Comparison of ENCODE assay signal across 12 cellular contexts in genomic region chr18:57970356-57971095, GRCh38.
DNase-seq lines count a peak whose midpoint lies in the region; ATAC-seq and TF ChIP-seq lines count a peak whose summit lies in the region.
"Had no signal": no experiment of that assay in that cellular context is flagged by ENCODE, and none has a peak within 500 bp of the region (broad histone marks: within the 10 kb centered on the region; RNA-seq: fewer than 3 reads in every experiment).

No MANE protein-coding gene starts in this region.

- H3K9ac ChIP-seq in OCI-LY1 (ENCODE audit: low read length): no peak overlapping the region
- H3K9ac ChIP-seq in fibroblast of lung (ENCODE audit: insufficient read depth, low read length): no peak overlapping the region

- H3K4me2 ChIP-seq in OCI-LY1 (ENCODE audit: low read length) (no peak overlapping the region), fibroblast of lung (ENCODE audit: extremely low read depth, insufficient read depth, low read length) (no peak overlapping the region)

- no peaks in the 10 kb centered on the region for H3K4me1 ChIP-seq in OCI-LY1 (ENCODE audit: insufficient read depth, low read length, severe bottlenecking)
- H3K4me1 ChIP-seq in fibroblast of lung (ENCODE audit: control insufficient read depth, extremely low read depth, insufficient read depth, low read length): no peaks in the 10 kb centered on the region

- no peaks in the 10 kb centered on the region for H3K36me3 Mint-ChIP-seq in activated CD4-positive, alpha-beta memory T cell treated with anti-CD3 and anti-CD28 coated beads for 36 hours
- H3K36me3 Mint-ChIP-seq in activated CD4-positive, alpha-beta memory T cell treated with anti-CD3 and anti-CD28 coated beads, Interleukin-2, amount 10 ng/mL, durations not matched to agents 7 days and 5 days (ENCODE audit: low read depth): no peaks in the 10 kb centered on the region
- no peaks in the 10 kb centered on the region for H3K36me3 Mint-ChIP-seq in type B pancreatic cell
- H3K36me3 Mint-ChIP-seq: CD4-positive, CD25-positive, alpha-beta regulatory T cell had no signal

- CTCF ChIA-PET in activated CD4-positive, alpha-beta memory T cell treated with anti-CD3 and anti-CD28 coated beads for 36 hours (lab: Charles Lee): no interaction called here
- CTCF ChIA-PET in activated CD4-positive, alpha-beta memory T cell treated with anti-CD3 and anti-CD28 coated beads, Interleukin-2, amount 10 ng/mL, durations not matched to agents 7 days and 5 days (lab: Charles Lee): no interaction called here

- H3K4me3 ChIP-seq in OCI-LY1 (ENCODE audit: low read depth, low read length, poor library complexity, severe bottlenecking) (no peak overlapping the region), fibroblast of lung (replicated peaks in 1 of 4; ENCODE audit: control extremely low read depth in 1 of 4, insufficient read depth in 1 of 4, low read depth in 3 of 4, low read length in 4 of 4) (no peak overlapping the region)

- H3K9me2 ChIP-seq in OCI-LY1 (ENCODE audit: low read depth, low read length): no peaks in the 10 kb centered on the region

- DNase-seq in activated CD4-positive, alpha-beta memory T cell treated with anti-CD3 and anti-CD28 coated beads for 36 hours: peak; percentile 12
- DNase-seq in activated CD4-positive, alpha-beta memory T cell treated with anti-CD3 and anti-CD28 coated beads, Interleukin-2, amount 10 ng/mL, durations not matched to agents 7 days and 5 days: no peak
- DNase-seq in fibroblast of lung (ENCODE audit: low read depth in 2 of 2) (no peak), type B pancreatic cell (ENCODE audit: extremely low spot score, unreplicated experiment) (no peak)
- DNase-seq in activated CD8-positive, alpha-beta memory T cell treated with anti-CD3 and anti-CD28 coated beads, Interleukin-2, amount 50 U/mL, for 48 hours: no peak
- DNase-seq: activated CD8-positive, alpha-beta memory T cell treated with anti-CD3 and anti-CD28 coated beads, Interleukin-2, amount 50 U/mL, for 4 hours; CD4-positive, CD25-positive, alpha-beta regulatory T cell; mesenchymal stem cell had no signal

- H3K9me3 ChIP-seq in OCI-LY1 (ENCODE audit: low read length) (no peaks in the 10 kb centered on the region), fibroblast of lung (ENCODE audit: control insufficient read depth, insufficient read depth, low read depth, low read length) (no peaks in the 10 kb centered on the region)

- H3F3A ChIP-seq in OCI-LY1 (ENCODE audit: insufficient read depth, low read length): no peaks in the 10 kb centered on the region

- H3K27ac ChIP-seq in OCI-LY1 (ENCODE audit: low read depth, low read length, poor library complexity, severe bottlenecking) (no peak overlapping the region), fibroblast of lung (ENCODE audit: insufficient read depth, low read length) (no peak overlapping the region)

- ATAC-seq in HG02642 (IDR thresholded peaks at IDR 0.05; ENCODE audit: poor library complexity, unreplicated experiment) (no peak), HG03521 (IDR thresholded peaks at IDR 0.05; ENCODE audit: unreplicated experiment) (no peak)

- H3K4me3 Mint-ChIP-seq in activated CD4-positive, alpha-beta memory T cell treated with anti-CD3 and anti-CD28 coated beads for 36 hours: no peak overlapping the region
- no peak overlapping the region for H3K4me3 Mint-ChIP-seq in activated CD4-positive, alpha-beta memory T cell treated with anti-CD3 and anti-CD28 coated beads, Interleukin-2, amount 10 ng/mL, durations not matched to agents 7 days and 5 days
- H3K4me3 Mint-ChIP-seq in type B pancreatic cell: no peak overlapping the region
- H3K4me3 Mint-ChIP-seq: CD4-positive, CD25-positive, alpha-beta regulatory T cell; dendritic cell treated with granulocyte-macrophage colony-stimulating factor and Interleukin-4, amounts not matched to agents 40 ng/mL and 50 ng/mL, for 4 days had no signal

- TF ChIP-seq CTCF in OCI-LY1 (IDR thresholded peaks at IDR 0.05; ENCODE audit: low read length) (peak; percentile 43; the same call in 1 of the 2 replicates), fibroblast of lung (conservative IDR thresholded peaks at IDR 0.05 in 1 of 2, IDR thresholded peaks at IDR 0.05 in 1 of 2; ENCODE audit: low read depth in 1 of 2, low read length in 2 of 2) (peak; percentile 27 to 40), type B pancreatic cell (conservative IDR thresholded peaks at IDR 0.05) (peak; percentile 52)

- intact Hi-C loops in activated CD4-positive, alpha-beta memory T cell treated with anti-CD3 and anti-CD28 coated beads for 36 hours (cut with micrococcal nuclease): loop anchor here (10.0 kb wide), 1 partner anchor 154 kb away; no protein-coding TSS in a partner anchor

- H3K9me3 Mint-ChIP-seq in activated CD4-positive, alpha-beta memory T cell treated with anti-CD3 and anti-CD28 coated beads for 36 hours: no peaks in the 10 kb centered on the region
- no peaks in the 10 kb centered on the region for H3K9me3 Mint-ChIP-seq in activated CD4-positive, alpha-beta memory T cell treated with anti-CD3 and anti-CD28 coated beads, Interleukin-2, amount 10 ng/mL, durations not matched to agents 7 days and 5 days
- H3K9me3 Mint-ChIP-seq in type B pancreatic cell: peaks cover 5% of the 10 kb centered on the region
- H3K9me3 Mint-ChIP-seq: dendritic cell treated with granulocyte-macrophage colony-stimulating factor and Interleukin-4, amounts not matched to agents 40 ng/mL and 50 ng/mL, for 4 days had no signal

- H3K79me2 ChIP-seq in OCI-LY1 (ENCODE audit: insufficient read depth, low read length) (no peaks in the 10 kb centered on the region), fibroblast of lung (ENCODE audit: control insufficient read depth, insufficient read depth, low read length) (no peaks in the 10 kb centered on the region)

- POLR2A ChIA-PET in activated CD4-positive, alpha-beta memory T cell treated with anti-CD3 and anti-CD28 coated beads for 36 hours (lab: Charles Lee): no interaction called here
- POLR2A ChIA-PET in activated CD4-positive, alpha-beta memory T cell treated with anti-CD3 and anti-CD28 coated beads, Interleukin-2, amount 10 ng/mL, durations not matched to agents 7 days and 5 days (lab: Charles Lee): no interaction called here

- H3K27me3 Mint-ChIP-seq in activated CD4-positive, alpha-beta memory T cell treated with anti-CD3 and anti-CD28 coated beads for 36 hours: peaks cover 5% of the 10 kb centered on the region
- peaks cover 14% of the 10 kb centered on the region for H3K27me3 Mint-ChIP-seq in activated CD4-positive, alpha-beta memory T cell treated with anti-CD3 and anti-CD28 coated beads, Interleukin-2, amount 10 ng/mL, durations not matched to agents 7 days and 5 days
- H3K27me3 Mint-ChIP-seq in type B pancreatic cell: no peaks in the 10 kb centered on the region

- H4K20me1 ChIP-seq in OCI-LY1 (ENCODE audit: insufficient read depth, low read length): no peaks in the 10 kb centered on the region
- H4K20me1 ChIP-seq in fibroblast of lung (ENCODE audit: control insufficient read depth, extremely low read depth, insufficient read depth, low read length): no peaks in the 10 kb centered on the region

- H3K4me1 Mint-ChIP-seq in activated CD4-positive, alpha-beta memory T cell treated with anti-CD3 and anti-CD28 coated beads for 36 hours (ENCODE audit: low read depth): no peaks in the 10 kb centered on the region
- H3K4me1 Mint-ChIP-seq in activated CD4-positive, alpha-beta memory T cell treated with anti-CD3 and anti-CD28 coated beads, Interleukin-2, amount 10 ng/mL, durations not matched to agents 7 days and 5 days: peaks cover 6% of the 10 kb centered on the region
- H3K4me1 Mint-ChIP-seq in type B pancreatic cell (ENCODE audit: unreplicated experiment): no peaks in the 10 kb centered on the region
- H3K4me1 Mint-ChIP-seq: CD4-positive, CD25-positive, alpha-beta regulatory T cell had no signal

- H3K27me3 ChIP-seq in OCI-LY1 (ENCODE audit: insufficient read depth, low read length) (no peaks in the 10 kb centered on the region), fibroblast of lung (ENCODE audit: control insufficient read depth, insufficient read depth, low read length) (peaks cover 2% of the 10 kb centered on the region)

- H3K36me3 ChIP-seq in OCI-LY1 (ENCODE audit: insufficient read depth, low read length): no peaks in the 10 kb centered on the region
- no peaks in the 10 kb centered on the region for H3K36me3 ChIP-seq in fibroblast of lung (ENCODE audit: control insufficient read depth, insufficient read depth, low read length)

- H2AFZ ChIP-seq in OCI-LY1 (ENCODE audit: low read length) (no peak overlapping the region), fibroblast of lung (ENCODE audit: low read length) (no peak overlapping the region)

- H3K27ac Mint-ChIP-seq in activated CD4-positive, alpha-beta memory T cell treated with anti-CD3 and anti-CD28 coated beads for 36 hours: no peak overlapping the region
- no peak overlapping the region for H3K27ac Mint-ChIP-seq in activated CD4-positive, alpha-beta memory T cell treated with anti-CD3 and anti-CD28 coated beads, Interleukin-2, amount 10 ng/mL, durations not matched to agents 7 days and 5 days
- no peak overlapping the region for H3K27ac Mint-ChIP-seq in type B pancreatic cell
- H3K27ac Mint-ChIP-seq: CD4-positive, CD25-positive, alpha-beta regulatory T cell; dendritic cell treated with granulocyte-macrophage colony-stimulating factor and Interleukin-4, amounts not matched to agents 40 ng/mL and 50 ng/mL, for 4 days had no signal
